In the genomic region with DNA sequence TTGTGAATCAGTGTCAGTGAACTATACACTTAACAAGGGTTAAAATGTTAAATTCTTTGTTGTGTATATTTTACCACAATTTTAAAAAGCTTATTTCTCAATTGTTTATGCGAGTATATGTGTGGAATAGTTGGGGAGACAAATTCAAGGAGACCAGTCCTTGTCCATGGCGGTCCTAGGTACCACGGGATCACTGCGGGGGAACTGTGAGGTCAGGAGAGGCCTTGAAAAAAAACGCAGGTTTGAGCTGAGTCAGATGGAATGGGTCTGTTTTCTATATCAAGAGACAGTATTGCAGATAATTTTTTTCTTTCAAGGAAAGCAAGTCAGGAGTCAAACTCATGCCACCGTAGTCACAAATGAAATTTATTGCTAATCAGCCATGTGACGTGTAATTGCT, we compare ENCODE assay signal across 31 cellular contexts. TPM values are rescaled to one million over a fixed set of nuclear protein-coding genes. Genes with fewer than 3 reads are reported as not detected.
DNase-seq lines count a peak whose midpoint lies in the region; ATAC-seq and TF ChIP-seq lines count a peak whose summit lies in the region.
"Had no signal": no experiment of that assay in that cellular context is flagged by ENCODE, and none has a peak within 500 bp of the region (broad histone marks: within the 10 kb centered on the region; RNA-seq: fewer than 3 reads in every experiment).

No MANE protein-coding gene starts in this region.

- H3K4me3 Mint-ChIP-seq in WTC11: no peak overlapping the region
- no peak overlapping the region for H3K4me3 Mint-ChIP-seq in progenitor cell of endocrine pancreas (ENCODE audit: low read depth)
- H3K4me3 Mint-ChIP-seq: activated CD4-positive, alpha-beta T cell treated with anti-CD3 and anti-CD28 coated beads, Interleukin-2, amount 10 ng/mL, durations not matched to agents 24 days and 14 days; activated T-cell treated with anti-CD3 and anti-CD28 coated beads, Interleukin-2, amount 50 U/mL, for 4 hours; stimulated activated effector memory CD8-positive, alpha-beta T cell treated with anti-CD3 and anti-CD28 coated beads, Interleukin-12 subunit alpha, Interleukin-12 subunit beta, amount 100 ng/mL, for 72 hours had no signal

- H3K27ac Mint-ChIP-seq in WTC11: peak overlapping the region; percentile 8
- peak overlapping the region; percentile 30 for H3K27ac Mint-ChIP-seq in progenitor cell of endocrine pancreas
- H3K27ac Mint-ChIP-seq: activated CD4-positive, alpha-beta T cell treated with anti-CD3 and anti-CD28 coated beads, Interleukin-2, amount 10 ng/mL, durations not matched to agents 24 days and 14 days; stimulated activated effector memory CD8-positive, alpha-beta T cell treated with anti-CD3 and anti-CD28 coated beads, Interleukin-12 subunit alpha, Interleukin-12 subunit beta, amount 100 ng/mL, for 72 hours had no signal

- H3K27me3 ChIP-seq in foreskin keratinocyte: no peaks in the 10 kb centered on the region
- H3K27me3 ChIP-seq: gastrocnemius medialis, right lobe of liver had no signal

- H3K27ac ChIP-seq in HEK293 (ENCODE audit: extremely low read depth, low read depth, low read length) (no peak overlapping the region), foreskin keratinocyte (peak overlapping the region; percentile 100)
- H3K27ac ChIP-seq: C4-2B, coronary artery, gastrocnemius medialis, lower lobe of right lung, right lobe of liver, WERI-Rb-1 had no signal

- H3K36me3 Mint-ChIP-seq in WTC11 (no peaks in the 10 kb centered on the region), progenitor cell of endocrine pancreas (ENCODE audit: insufficient read depth) (no peaks in the 10 kb centered on the region)
- H3K36me3 Mint-ChIP-seq: stimulated activated effector memory CD8-positive, alpha-beta T cell treated with anti-CD3 and anti-CD28 coated beads, Interleukin-12 subunit alpha, Interleukin-12 subunit beta, amount 100 ng/mL, for 72 hours had no signal

- H3K4me1 ChIP-seq in HEK293 (ENCODE audit: control insufficient read depth, insufficient read depth, low read length) (peaks cover 39% of the 10 kb centered on the region), foreskin keratinocyte (peaks cover 37% of the 10 kb centered on the region)

- peaks cover 95% of the 10 kb centered on the region for H3K4me1 Mint-ChIP-seq in WTC11
- H3K4me1 Mint-ChIP-seq in progenitor cell of endocrine pancreas (ENCODE audit: low read depth): peaks cover 49% of the 10 kb centered on the region

- no peaks in the 10 kb centered on the region for H3K36me3 ChIP-seq in HEK293 (ENCODE audit: control insufficient read depth in 2 of 2, insufficient read depth in 1 of 2, low read length in 2 of 2)
- H3K36me3 ChIP-seq: gastrocnemius medialis, lower lobe of right lung, right lobe of liver, WERI-Rb-1 had no signal

- no peak overlapping the region for H3K4me3 ChIP-seq in HEK293 (ENCODE audit: low read depth, low read length)
- H3K4me3 ChIP-seq: coronary artery, gastrocnemius medialis, lower lobe of right lung, right lobe of liver had no signal

- CTCF ChIA-PET in HEK293 (lab: Yijun Ruan, JAX): interaction anchor here (0.5 to 2.6 kb wide), 9 partner anchors 7 to 419 kb away, joined by 3 to 9 read pairs (median 4); no protein-coding TSS in a partner anchor
- CTCF ChIA-PET in WTC11 (lab: Charles Lee): interaction anchor here (0.6 to 1.7 kb wide), 3 partner anchors 112 to 184 kb away, joined by 3 to 5 read pairs (median 4); no protein-coding TSS in a partner anchor

- POLR2A ChIA-PET in HEK293 (lab: Yijun Ruan, JAX): no interaction called here
- POLR2A ChIA-PET in WTC11 (lab: Charles Lee): interaction anchor here (0.7 kb wide), 1 partner anchor 91 kb away, joined by 3 read pairs; no protein-coding TSS in a partner anchor

- no peaks in the 10 kb centered on the region for H3K9me3 Mint-ChIP-seq in WTC11
- no peaks in the 10 kb centered on the region for H3K9me3 Mint-ChIP-seq in progenitor cell of endocrine pancreas (ENCODE audit: low read depth)
- H3K9me3 Mint-ChIP-seq: activated CD4-positive, alpha-beta T cell treated with anti-CD3 and anti-CD28 coated beads, Interleukin-2, amount 10 ng/mL, durations not matched to agents 24 days and 14 days; activated T-cell treated with anti-CD3 and anti-CD28 coated beads, Interleukin-2, amount 50 U/mL, for 4 hours; stimulated activated effector memory CD8-positive, alpha-beta T cell treated with anti-CD3 and anti-CD28 coated beads, Interleukin-12 subunit alpha, Interleukin-12 subunit beta, amount 100 ng/mL, for 72 hours had no signal

- DNase-seq in WTC11 (ENCODE audit: low spot score) (no peak), foreskin keratinocyte (no peak), progenitor cell of endocrine pancreas (ENCODE audit: low spot score, unreplicated experiment) (no peak), NCI-H1048 (lab: John Stamatoyannopoulos, UW) (no peak), hepatic stellate cell (ENCODE audit: low spot score) (no peak), iPS-NIHi11 (ENCODE audit: low spot score) (no peak)
- DNase-seq: activated CD4-positive, alpha-beta T cell treated with anti-CD3 and anti-CD28 coated beads, Interleukin-2, amount 10 ng/mL, durations not matched to agents 24 days and 14 days; activated naive CD4-positive, alpha-beta T cell treated with Interleukin-2 at 50 U/mL for 16 hours; activated T-cell treated with anti-CD3 and anti-CD28 coated beads, Interleukin-2, amount 50 U/mL, for 4 hours; amygdala; DMS79; effector memory CD4-positive, alpha-beta T cell; gastrocnemius medialis; GF-D8; kidney glomerular epithelial cell; lower lobe of right lung; NCI-H1092; NCI-H1930; right lobe of liver; SHP77 treated with DMSO at 0.1 percent for 48 hours; stimulated activated CD4-positive, alpha-beta T cell treated with anti-CD3 and anti-CD28 coated beads, Interleukin-12 subunit alpha, Interleukin-12 subunit beta, amount 100 ng/mL, for 4 hours; stimulated activated CD4-positive, alpha-beta T cell treated with anti-CD3 and anti-CD28 coated beads, Interleukin-4, amount 100 ng/mL, for 1 hour; substantia nigra; SW 1271; T1000; WERI-Rb-1 had no signal

- TF ChIP-seq CTCF in HEK293 (tag by site-specific recombination; IDR thresholded peaks at IDR 0.05) (no peak), WTC11 (IDR thresholded peaks at IDR 0.05) (no peak), foreskin keratinocyte (conservative IDR thresholded peaks at IDR 0.05) (no peak), progenitor cell of endocrine pancreas (IDR thresholded peaks at IDR 0.05; ENCODE audit: unreplicated experiment) (no peak)

- ATAC-seq in WTC11 (no peak), foreskin keratinocyte (no peak)
- ATAC-seq: activated T-cell treated with anti-CD3 and anti-CD28 coated beads, Interleukin-2, amount 50 U/mL, for 4 hours; gastrocnemius medialis; lower lobe of right lung; Panc1; right lobe of liver; stimulated activated effector memory CD8-positive, alpha-beta T cell treated with anti-CD3 and anti-CD28 coated beads, Interleukin-12 subunit alpha, Interleukin-12 subunit beta, amount 100 ng/mL, for 72 hours had no signal

- no peaks in the 10 kb centered on the region for H3K9me3 ChIP-seq in HEK293 (ENCODE audit: control insufficient read depth, insufficient read depth, low read depth, low read length)
- H3K9me3 ChIP-seq: gastrocnemius medialis, lower lobe of right lung, right lobe of liver had no signal

- H3K27me3 Mint-ChIP-seq in WTC11 (ENCODE audit: low read depth): no peaks in the 10 kb centered on the region
- no peaks in the 10 kb centered on the region for H3K27me3 Mint-ChIP-seq in progenitor cell of endocrine pancreas
- H3K27me3 Mint-ChIP-seq: activated CD4-positive, alpha-beta T cell treated with anti-CD3 and anti-CD28 coated beads, Interleukin-2, amount 10 ng/mL, durations not matched to agents 24 days and 14 days had no signal

TF ChIP-seq in HEK293, 187 proteins besides CTCF, POLR2A, EP300 and RAD21:
- TF ChIP-seq ZNF585B (tag by site-specific recombination; IDR thresholded peaks at IDR 0.05): no peak
- TF ChIP-seq, protein P1, sequence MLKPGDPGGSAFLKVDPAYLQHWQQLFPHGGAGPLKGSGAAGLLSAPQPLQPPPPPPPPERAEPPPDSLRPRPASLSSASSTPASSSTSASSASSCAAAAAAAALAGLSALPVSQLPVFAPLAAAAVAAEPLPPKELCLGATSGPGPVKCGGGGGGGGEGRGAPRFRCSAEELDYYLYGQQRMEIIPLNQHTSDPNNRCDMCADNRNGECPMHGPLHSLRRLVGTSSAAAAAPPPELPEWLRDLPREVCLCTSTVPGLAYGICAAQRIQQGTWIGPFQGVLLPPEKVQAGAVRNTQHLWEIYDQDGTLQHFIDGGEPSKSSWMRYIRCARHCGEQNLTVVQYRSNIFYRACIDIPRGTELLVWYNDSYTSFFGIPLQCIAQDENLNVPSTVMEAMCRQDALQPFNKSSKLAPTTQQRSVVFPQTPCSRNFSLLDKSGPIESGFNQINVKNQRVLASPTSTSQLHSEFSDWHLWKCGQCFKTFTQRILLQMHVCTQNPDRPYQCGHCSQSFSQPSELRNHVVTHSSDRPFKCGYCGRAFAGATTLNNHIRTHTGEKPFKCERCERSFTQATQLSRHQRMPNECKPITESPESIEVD (tag by site-specific recombination; IDR thresholded peaks at IDR 0.05): 0 out of 2 replicates have a peak, but pooled peaks have one; percentile 16
TF ChIP-seq in HEK293: peak in this region for 1.

TF ChIP-seq in WTC11, 78 proteins besides CTCF, POLR2A, EP300 and RAD21 (continues in another document):
- TF ChIP-seq NFATC4 (CRISPR knock-in tag; IDR thresholded peaks at IDR 0.05) (no peak), NR3C1 (CRISPR knock-in tag; conservative IDR thresholded peaks at IDR 0.05; ENCODE audit: low read depth) (no peak), SMAD3 (CRISPR knock-in tag; IDR thresholded peaks at IDR 0.05; ENCODE audit: borderline replicate concordance) (no peak)
- TF ChIP-seq, protein P2, sequence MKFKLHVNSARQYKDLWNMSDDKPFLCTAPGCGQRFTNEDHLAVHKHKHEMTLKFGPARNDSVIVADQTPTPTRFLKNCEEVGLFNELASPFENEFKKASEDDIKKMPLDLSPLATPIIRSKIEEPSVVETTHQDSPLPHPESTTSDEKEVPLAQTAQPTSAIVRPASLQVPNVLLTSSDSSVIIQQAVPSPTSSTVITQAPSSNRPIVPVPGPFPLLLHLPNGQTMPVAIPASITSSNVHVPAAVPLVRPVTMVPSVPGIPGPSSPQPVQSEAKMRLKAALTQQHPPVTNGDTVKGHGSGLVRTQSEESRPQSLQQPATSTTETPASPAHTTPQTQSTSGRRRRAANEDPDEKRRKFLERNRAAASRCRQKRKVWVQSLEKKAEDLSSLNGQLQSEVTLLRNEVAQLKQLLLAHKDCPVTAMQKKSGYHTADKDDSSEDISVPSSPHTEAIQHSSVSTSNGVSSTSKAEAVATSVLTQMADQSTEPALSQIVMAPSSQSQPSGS (CRISPR knock-in tag; IDR thresholded peaks at IDR 0.05; ENCODE audit: borderline replicate concordance, low read depth): no peak

RNA-seq across cellular contexts. Expression of a gene that starts 18.5 kb away (rescaled TPM):
- total RNA-seq in WTC11 (2021): 116 to 125 TPM (median 120 TPM) in 3 replicates
- 30.1 and 38.4 TPM in 2 replicates for total RNA-seq in foreskin keratinocyte
- polyA plus RNA-seq in foreskin keratinocyte: 4.8 and 5.0 TPM in 2 replicates
- total RNA-seq in progenitor cell of endocrine pancreas: 106 and 109 TPM in 2 replicates
